1 cellular context compared by ENCODE assay signal in genomic region chr6:7697820-7698623, GRCh38.
TF ChIP-seq lines count a peak whose summit lies in the region.

No MANE protein-coding gene starts in this region.

TF ChIP-seq in HepG2, 621 proteins besides CTCF, POLR2A, EP300 and RAD21 (continued from another document):
- TF ChIP-seq STAT6 (CRISPR knock-in tag; IDR thresholded peaks at IDR 0.05; ENCODE audit: borderline replicate concordance) (0 out of 2 replicates have a peak, but pooled peaks have one; percentile 29), FUBP1 (CRISPR knock-in tag; IDR thresholded peaks at IDR 0.05; ENCODE audit: borderline replicate concordance) (no peak), TBL1XR1 (IDR thresholded peaks at IDR 0.05; ENCODE audit: borderline replicate concordance, low read length, partially characterized antibody) (peak; percentile 12), ZNF205 (CRISPR knock-in tag; IDR thresholded peaks at IDR 0.05) (no peak), ZNF589 (CRISPR knock-in tag; conservative IDR thresholded peaks at IDR 0.05) (no peak), ZNF124 (CRISPR knock-in tag; IDR thresholded peaks at IDR 0.05) (no peak), ZNF138 (CRISPR knock-in tag; IDR thresholded peaks at IDR 0.05; ENCODE audit: low read depth) (no peak), ZMAT5 (CRISPR knock-in tag; IDR thresholded peaks at IDR 0.05; ENCODE audit: borderline replicate concordance, low read depth) (no peak), ZNF691 (CRISPR knock-in tag; IDR thresholded peaks at IDR 0.05; ENCODE audit: borderline replicate concordance, low read depth) (no peak), ZNF12 (CRISPR knock-in tag; IDR thresholded peaks at IDR 0.05) (peak; percentile 88), ZNF383 (CRISPR knock-in tag; IDR thresholded peaks at IDR 0.05; ENCODE audit: borderline replicate concordance) (no peak), ZNF547 (CRISPR knock-in tag; IDR thresholded peaks at IDR 0.05) (no peak), ZNF558 (CRISPR knock-in tag; IDR thresholded peaks at IDR 0.05; ENCODE audit: borderline replicate concordance) (no peak), ZNF709 (CRISPR knock-in tag; IDR thresholded peaks at IDR 0.05) (no peak), PATZ1 (CRISPR knock-in tag; IDR thresholded peaks at IDR 0.05) (no peak; the same call in 1 of the 2 replicates), REST (IDR thresholded peaks at IDR 0.05; ENCODE audit: borderline replicate concordance in 1 of 2, low read depth in 1 of 2, low read length in 2 of 2) (no peak), ETV5 (CRISPR knock-in tag; IDR thresholded peaks at IDR 0.05; ENCODE audit: borderline replicate concordance) (no peak; the same call in 1 of the 2 replicates), ZNF362 (CRISPR knock-in tag; IDR thresholded peaks at IDR 0.05; ENCODE audit: borderline replicate concordance) (peak; percentile 95), ZNF605 (CRISPR knock-in tag; IDR thresholded peaks at IDR 0.05) (no peak), HOXA5 (CRISPR knock-in tag; IDR thresholded peaks at IDR 0.05) (peak; percentile 81), PHF21A (CRISPR knock-in tag; IDR thresholded peaks at IDR 0.05) (no peak)
TF ChIP-seq in HepG2: peak in this region for 114.
